Comparison of ENCODE assay signal across 8 cellular contexts in the genomic region with DNA sequence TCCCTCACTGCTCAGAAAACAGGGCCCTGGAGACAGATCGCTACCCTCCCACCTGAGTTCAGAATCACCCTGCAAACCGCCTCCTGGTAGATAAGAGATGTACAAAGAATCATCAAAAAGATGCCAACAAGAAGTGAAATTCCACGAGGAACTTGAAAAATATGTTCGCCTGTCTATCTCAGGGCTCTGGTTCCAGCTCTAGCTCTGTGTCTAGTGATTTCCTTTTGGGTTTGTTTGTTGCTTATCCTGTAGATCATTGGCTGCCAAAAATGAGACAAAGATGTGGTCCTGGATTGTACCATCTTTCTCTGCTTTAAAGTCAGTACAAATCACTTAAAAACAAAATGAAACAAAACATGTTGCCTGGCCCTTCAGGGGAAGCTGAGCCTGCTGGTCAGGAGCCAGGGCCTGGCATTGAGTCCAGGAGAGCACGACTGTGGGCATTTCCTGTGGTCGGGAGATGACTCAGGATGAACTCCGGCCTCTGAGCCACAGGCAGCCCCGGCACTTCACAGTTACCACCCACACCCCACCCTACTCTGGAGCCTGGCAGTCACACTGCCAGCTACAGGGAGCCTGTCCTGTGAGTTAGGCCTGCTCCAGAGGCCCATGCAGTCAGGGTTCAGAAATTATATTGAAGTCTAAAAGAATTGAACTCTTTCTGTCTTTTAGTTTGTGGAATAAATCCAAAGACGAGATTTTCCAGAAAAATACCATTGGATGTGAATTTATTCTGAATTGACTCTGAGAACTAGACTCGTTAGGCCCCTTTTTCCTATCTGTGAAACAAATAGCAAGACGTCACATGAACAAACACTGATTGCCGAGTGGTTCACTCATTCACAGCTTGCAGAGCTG. TPM values are rescaled to one million over a fixed set of nuclear protein-coding genes. Genes with fewer than 3 reads are reported as not detected.
A peak's percentile ranks its signal among the peaks of the same experiment; 100 is the strongest.
DNase-seq lines count a peak whose midpoint lies in the region; ATAC-seq, FAIRE-seq and TF ChIP-seq lines count a peak whose summit lies in the region.

No MANE protein-coding gene starts in this region.

- H3K4me1 ChIP-seq in A549, result peaks cover 90% of the 10 kb centered on the region

- peak; percentile 54 for FAIRE-seq in A549 (lab: Jason Lieb, UNC)

- POLR2A ChIA-PET in A549 (lab: Yijun Ruan, JAX), result interaction anchor here (1.2 to 2.7 kb wide), 4 partner anchors 16 to 98 kb away, joined by 3 to 10 read pairs (median 7); no protein-coding TSS in a partner anchor

- DNase-seq in A549 (ENCODE audit: low read depth in 1 of 2, low spot score in 1 of 2) (peak; percentile 87 to 96), SW480 (ENCODE audit: low spot score) (peak; percentile 96), fibroblast of the aortic adventitia (ENCODE audit: low read depth) (peak; percentile 93), osteocyte (ENCODE audit: extremely low spot score, unreplicated experiment) (peak; percentile 95), NCI-H1930 (lab: John Stamatoyannopoulos, UW) (no peak), NCI-H2171 (lab: John Stamatoyannopoulos, UW) (no peak)
- no peak for DNase-seq in stimulated activated naive CD4-positive, alpha-beta T cell treated with Interleukin-2 at 50 U/mL for 16 hours (lab: John Stamatoyannopoulos, UW)

- TF ChIP-seq CTCF in A549 (IDR thresholded peaks at IDR 0.05) (no peak), fibroblast of the aortic adventitia (IDR thresholded peaks at IDR 0.05; ENCODE audit: insufficient read depth, low read length) (no peak), osteocyte (IDR thresholded peaks at IDR 0.05) (no peak)

- H3K36me3 Mint-ChIP-seq in osteocyte (ENCODE audit: unreplicated experiment), result no peaks in the 10 kb centered on the region

- TF ChIP-seq POLR2A in A549 (IDR thresholded peaks at IDR 0.05; ENCODE audit: low read length), result peak; percentile 25; the same call in 1 of the 2 replicates

- H3K27me3 Mint-ChIP-seq in osteocyte (ENCODE audit: unreplicated experiment), result no peaks in the 10 kb centered on the region

- CTCF ChIA-PET in A549 (lab: Yijun Ruan, JAX), result interaction anchor here (0.8 to 6.5 kb wide), 12 partner anchors 11 to 99 kb away, joined by 3 to 49 read pairs (median 6); no protein-coding TSS in a partner anchor

- peak overlapping the region; percentile 77 for H3K4me2 ChIP-seq in A549

- peaks cover 84% of the 10 kb centered on the region for H3K4me1 Mint-ChIP-seq in osteocyte (ENCODE audit: unreplicated experiment)

- TF ChIP-seq RAD21 in A549 (conservative IDR thresholded peaks at IDR 0.05 in 1 of 2, IDR thresholded peaks at IDR 0.05 in 1 of 2), result 0 out of 5 replicates have a peak, but pooled peaks have one; percentile 12 to 22

- no peaks in the 10 kb centered on the region for H3K9me3 Mint-ChIP-seq in osteocyte (ENCODE audit: unreplicated experiment)

- H3K27ac ChIP-seq in A549, result peak overlapping the region; percentile 97 to 99

- WGBS in A549 (ENCODE audit: missing lambda C conversion rate), result 13% methylated on average over 9 of the region's 12 CpGs

- no peak overlapping the region for H3K4me3 ChIP-seq in A549
- no peak overlapping the region for H3K4me3 ChIP-seq in fibroblast of the aortic adventitia (ENCODE audit: low read depth, low read length)

- ATAC-seq in A549, result peak; percentile 76 to 84
- ATAC-seq in GM21723 (IDR thresholded peaks at IDR 0.05; ENCODE audit: unreplicated experiment), result peak; percentile 22

- peak overlapping the region; percentile 44 for H3K4me3 Mint-ChIP-seq in osteocyte (ENCODE audit: unreplicated experiment)

- peak; percentile 29 to 63; a peak in 3 of 5 replicates for TF ChIP-seq EP300 in A549 (IDR thresholded peaks at IDR 0.05)

- H3K27ac Mint-ChIP-seq in osteocyte (ENCODE audit: unreplicated experiment), result peak overlapping the region; percentile 96

- H3K9me3 ChIP-seq in A549, result peaks cover 6% of the 10 kb centered on the region

TF ChIP-seq in A549, 52 proteins besides CTCF, POLR2A, EP300 and RAD21 (continues in another document):
- TF ChIP-seq HEYL (CRISPR knock-in tag; IDR thresholded peaks at IDR 0.05) (peak; percentile 41; the same call in 1 of the 2 replicates), RFX5 (IDR thresholded peaks at IDR 0.05) (no peak), CHD2 (IDR thresholded peaks at IDR 0.05; ENCODE audit: low read length, partially characterized antibody) (no peak), NPAS2 (CRISPR knock-in tag; IDR thresholded peaks at IDR 0.05; ENCODE audit: borderline replicate concordance) (no peak), TFCP2L1 (CRISPR knock-in tag; IDR thresholded peaks at IDR 0.05) (no peak), SREBF2 (IDR thresholded peaks at IDR 0.05) (no peak), ESRRA (IDR thresholded peaks at IDR 0.05; ENCODE audit: borderline replicate concordance, low read length) (no peak), JUNB (IDR thresholded peaks at IDR 0.05) (peak; percentile 65), CEBPB (IDR thresholded peaks at IDR 0.05) (0 out of 4 replicates have a peak, but pooled peaks of 1 of the 2 experiments have one; percentile 7), HOXB5 (CRISPR knock-in tag; IDR thresholded peaks at IDR 0.05) (peak; percentile 91), NR3C1 (IDR thresholded peaks at IDR 0.05) (no peak), POLR2AphosphoS2 (conservative IDR thresholded peaks at IDR 0.05; ENCODE audit: low read length) (no peak), EHF (CRISPR knock-in tag; IDR thresholded peaks at IDR 0.05) (peak; percentile 78), FOSL2 (IDR thresholded peaks at IDR 0.05) (peak; percentile 79), FOSL2 (CRISPR knock-in tag; IDR thresholded peaks at IDR 0.05) (peak; percentile 93), HDAC2 (IDR thresholded peaks at IDR 0.05) (no peak), CBX8 (IDR thresholded peaks at IDR 0.05) (no peak), MYC (IDR thresholded peaks at IDR 0.05; ENCODE audit: borderline replicate concordance, low read length) (no peak), GATA3 (IDR thresholded peaks at IDR 0.05; ENCODE audit: borderline replicate concordance) (peak; percentile 79; the same call in 1 of the 2 replicates), FOSB (CRISPR knock-in tag; IDR thresholded peaks at IDR 0.05) (0 out of 2 replicates have a peak, but pooled peaks have one; percentile 63), HOXB13 (CRISPR knock-in tag; IDR thresholded peaks at IDR 0.05; ENCODE audit: low read depth) (peak; percentile 60; the same call in 1 of the 2 replicates), HOXA7 (CRISPR knock-in tag; IDR thresholded peaks at IDR 0.05) (peak; percentile 86), ZNF302 (CRISPR knock-in tag; IDR thresholded peaks at IDR 0.05) (peak; percentile 64; the same call in 1 of the 2 replicates), MAFK (IDR thresholded peaks at IDR 0.05; ENCODE audit: partially characterized antibody) (peak; percentile 42), JUN (IDR thresholded peaks at IDR 0.05) (peak; percentile 84 to 85), SMC3 (IDR thresholded peaks at IDR 0.05) (peak; percentile 29; the same call in 1 of the 3 replicates), RNF2 (IDR thresholded peaks at IDR 0.05; ENCODE audit: borderline replicate concordance, low read depth) (no peak), BHLHE40 (IDR thresholded peaks at IDR 0.05; ENCODE audit: low read depth, low read length) (no peak), MAZ (IDR thresholded peaks at IDR 0.05; ENCODE audit: borderline replicate concordance, low read depth, low read length) (no peak), RARB (CRISPR knock-in tag; IDR thresholded peaks at IDR 0.05) (no peak), ZFP36 (IDR thresholded peaks at IDR 0.05; ENCODE audit: borderline replicate concordance, partially characterized antibody) (no peak), TP53 (CRISPR knock-in tag; IDR thresholded peaks at IDR 0.05) (no peak), ZSCAN20 (CRISPR knock-in tag; IDR thresholded peaks at IDR 0.05) (no peak), KDM1A (IDR thresholded peaks at IDR 0.05; ENCODE audit: low read depth) (no peak), KDM5A (IDR thresholded peaks at IDR 0.05) (no peak), CBX2 (IDR thresholded peaks at IDR 0.05; ENCODE audit: borderline replicate concordance, low read depth) (no peak)
- TF ChIP-seq, protein P1, sequence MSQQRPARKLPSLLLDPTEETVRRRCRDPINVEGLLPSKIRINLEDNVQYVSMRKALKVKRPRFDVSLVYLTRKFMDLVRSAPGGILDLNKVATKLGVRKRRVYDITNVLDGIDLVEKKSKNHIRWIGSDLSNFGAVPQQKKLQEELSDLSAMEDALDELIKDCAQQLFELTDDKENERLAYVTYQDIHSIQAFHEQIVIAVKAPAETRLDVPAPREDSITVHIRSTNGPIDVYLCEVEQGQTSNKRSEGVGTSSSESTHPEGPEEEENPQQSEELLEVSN (IDR thresholded peaks at IDR 0.05; ENCODE audit: borderline replicate concordance, low read depth), result peak; percentile 71
- TF ChIP-seq, protein P2, sequence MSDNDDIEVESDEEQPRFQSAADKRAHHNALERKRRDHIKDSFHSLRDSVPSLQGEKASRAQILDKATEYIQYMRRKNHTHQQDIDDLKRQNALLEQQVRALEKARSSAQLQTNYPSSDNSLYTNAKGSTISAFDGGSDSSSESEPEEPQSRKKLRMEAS (IDR thresholded peaks at IDR 0.05), result peak; percentile 95
- TF ChIP-seq, protein P3, sequence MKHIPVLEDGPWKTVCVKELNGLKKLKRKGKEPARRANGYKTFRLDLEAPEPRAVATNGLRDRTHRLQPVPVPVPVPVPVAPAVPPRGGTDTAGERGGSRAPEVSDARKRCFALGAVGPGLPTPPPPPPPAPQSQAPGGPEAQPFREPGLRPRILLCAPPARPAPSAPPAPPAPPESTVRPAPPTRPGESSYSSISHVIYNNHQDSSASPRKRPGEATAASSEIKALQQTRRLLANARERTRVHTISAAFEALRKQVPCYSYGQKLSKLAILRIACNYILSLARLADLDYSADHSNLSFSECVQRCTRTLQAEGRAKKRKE (CRISPR knock-in tag; IDR thresholded peaks at IDR 0.05; ENCODE audit: low read depth), result peak; percentile 81; the same call in 1 of the 2 replicates

RNA-seq across cellular contexts. Expression of a gene that starts 8.0 kb away (rescaled TPM):
- polyA plus RNA-seq in A549 (2011; rRNA removed) (4.8 and 5.0 TPM in 2 replicates), A549 (2017; fragmentation: RNase III; extraction: RNeasy Plus Mini Kit Qiagen cat#74134 plus additional on column Dnase treatment) (4.1 to 4.8 TPM (median 4.2 TPM) in 3 replicates)
- polyA plus RNA-seq in A549 (2012; cell fraction: cytosol; rRNA removed), result 1.5 and 1.9 TPM in 2 replicates
- 4.0 and 5.1 TPM in 2 replicates for polyA plus RNA-seq in A549 (2012; cell fraction: nucleus; rRNA removed)
- 4.1 and 4.5 TPM in 2 replicates for polyA minus RNA-seq in A549 (2011; rRNA and poly(A)+ RNA removed)
- total RNA-seq in fibroblast of the aortic adventitia (ENCODE audit: low replicate concordance) (under 0.01 TPM in 1 of 2 replicates, not detected in the other), osteocyte (0.13 TPM in 2 replicates)

Comparison
In these comparisons a context has a peak if more than half of its experiments do, and no peak if none do; other contexts are left out.
1. DNase-seq: peak in A549 (2 of 2), SW480 (single experiment), fibroblast of the aortic adventitia (single experiment) and osteocyte (single experiment); none in stimulated activated naive CD4-positive, alpha-beta T cell treated with Interleukin-2 at 50 U/mL for 16 hours (single experiment), NCI-H1930 (0 of 2) and NCI-H2171 (single experiment).